24 cellular contexts compared by ENCODE assay signal in the genomic region with DNA sequence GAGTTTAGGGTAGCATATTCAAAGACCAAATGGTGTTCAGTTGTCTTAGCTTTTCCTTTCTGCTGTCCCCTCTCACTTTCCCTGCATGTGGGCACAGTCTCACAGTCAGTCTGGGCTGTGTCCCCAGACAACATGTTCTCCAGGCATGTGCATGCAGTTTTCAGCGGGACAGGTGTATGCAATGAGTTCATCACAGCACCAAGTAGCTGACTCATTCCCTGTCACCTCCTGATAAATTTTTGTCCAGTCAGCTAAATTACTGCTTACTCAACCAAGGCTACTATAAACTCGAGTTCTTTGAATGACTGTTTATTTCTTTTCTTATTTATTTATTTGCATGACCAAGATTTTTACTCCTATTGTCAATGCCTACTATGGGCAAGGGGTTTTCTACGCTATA.
DNase-seq lines count a peak whose midpoint lies in the region; ATAC-seq, FAIRE-seq and TF ChIP-seq lines count a peak whose summit lies in the region.
"Had no signal": no experiment of that assay in that cellular context is flagged by ENCODE, and none has a peak within 500 bp of the region (broad histone marks: within the 10 kb centered on the region; RNA-seq: fewer than 3 reads in every experiment).

No MANE protein-coding gene starts in this region.

- H2BK5ac ChIP-seq in IMR-90 (ENCODE audit: low read depth, low read length, poor library complexity, severe bottlenecking), result no peak overlapping the region

- TF ChIP-seq POLR2A in A549 (IDR thresholded peaks at IDR 0.05; ENCODE audit: low read length) (no peak), IMR-90 (IDR thresholded peaks at IDR 0.05; ENCODE audit: low read depth, low read length) (no peak)

- no peaks in the 10 kb centered on the region for H3K79me1 ChIP-seq in IMR-90 (ENCODE audit: low read depth in 1 of 2, low read length in 2 of 2)

- H3K36me3 Mint-ChIP-seq in activated T-helper 1 cell treated with anti-CD3 and anti-CD28 coated beads, Interleukin-12 subunit alpha, Interleukin-12 subunit beta, Interleukin-2, Interleukin-4 antibody, amounts not matched to agents 30 ng/mL and 10 ng/mL and 1 ng/mL, durations not matched to agents 14 hours and 24 hours and 36 hours (ENCODE audit: low read depth), result no peaks in the 10 kb centered on the region
- H3K36me3 Mint-ChIP-seq: CD4-positive, CD25-positive, alpha-beta regulatory T cell had no signal

- no peak overlapping the region for H3K4me3 ChIP-seq in A549
- H3K4me3 ChIP-seq in IMR-90 (ENCODE audit: insufficient read depth, low read depth, low read length), result no peak overlapping the region
- no peak overlapping the region for H3K4me3 ChIP-seq in mammary epithelial cell (replicated peaks in 1 of 3; ENCODE audit: insufficient read depth in 1 of 3, low read depth in 2 of 3, low read length in 3 of 3)
- no peak overlapping the region for H3K4me3 ChIP-seq in right cardiac atrium (ENCODE audit: low read length)
- H3K4me3 ChIP-seq: GM12878, SJSA1 had no signal

- CTCF ChIA-PET in A549 (lab: Yijun Ruan, JAX) (interaction anchor here (0.6 kb wide), 1 partner anchor 193 kb away, joined by 3 read pairs; no protein-coding TSS in a partner anchor), IMR-90 (lab: Yijun Ruan, JAX) (no interaction called here), mammary epithelial cell (lab: Charles Lee; ENCODE audit: low non-redundant PET) (no interaction called here)

- 44% methylated on average over 3 of the region's 3 CpGs for WGBS in A549 (ENCODE audit: missing lambda C conversion rate)
- 50% methylated on average over 1 of the region's 3 CpGs; no CpG with 5 or more reads in 1 of the 2 experiments for WGBS in IMR-90 (ENCODE audit: extremely low coverage in 2 of 2, insufficient read length in 1 of 2), 2 experiments
- 57% methylated on average over 3 of the region's 3 CpGs for WGBS in mammary epithelial cell (ENCODE audit: low coverage, missing lambda C conversion rate)
- 78% methylated on average over 3 of the region's 3 CpGs for WGBS in right cardiac atrium

- H3K4me2 ChIP-seq in A549 (no peak overlapping the region), IMR-90 (ENCODE audit: low read depth, low read length) (no peak overlapping the region), mammary epithelial cell (ENCODE audit: insufficient read depth, low read depth, low read length) (no peak overlapping the region)

- dilution Hi-C loops in IMR-90 (cut with HindIII; ENCODE audit: low sequenced_read_pairs, unreplicated experiment) (no loop called here), mammary epithelial cell (cut with HindIII; ENCODE audit: low sequenced_read_pairs) (no loop called here)

- H2BK20ac ChIP-seq in IMR-90 (ENCODE audit: low read depth, low read length), result no peak overlapping the region

- H3K9ac ChIP-seq in IMR-90 (ENCODE audit: low read depth, low read length), result no peak overlapping the region
- no peak overlapping the region for H3K9ac ChIP-seq in mammary epithelial cell (ENCODE audit: insufficient read depth, low read length)

- H3K79me2 ChIP-seq in mammary epithelial cell (ENCODE audit: insufficient read depth, low read length), result no peaks in the 10 kb centered on the region

- H2AFZ ChIP-seq in IMR-90 (replicated peaks; ENCODE audit: low read length, poor library complexity), result no peak overlapping the region
- no peak overlapping the region for H2AFZ ChIP-seq in mammary epithelial cell (ENCODE audit: low read depth, low read length)

- no peak for TF ChIP-seq CTCF in A549 (IDR thresholded peaks at IDR 0.05)
- no peak for TF ChIP-seq CTCF in IMR-90 (conservative IDR thresholded peaks at IDR 0.05; ENCODE audit: low read depth, low read length)
- TF ChIP-seq CTCF in mammary epithelial cell (conservative IDR thresholded peaks at IDR 0.05 in 1 of 2, IDR thresholded peaks at IDR 0.05 in 1 of 2; ENCODE audit: extremely low read depth in 1 of 2, insufficient read depth in 1 of 2, low read depth in 1 of 2, low read length in 2 of 2), result no peak

- no peaks in the 10 kb centered on the region for H3K27me3 Mint-ChIP-seq in activated T-helper 1 cell treated with anti-CD3 and anti-CD28 coated beads, Interleukin-12 subunit alpha, Interleukin-12 subunit beta, Interleukin-2, Interleukin-4 antibody, amounts not matched to agents 30 ng/mL and 10 ng/mL and 1 ng/mL, durations not matched to agents 14 hours and 24 hours and 36 hours (ENCODE audit: insufficient read depth)
- H3K27me3 Mint-ChIP-seq: CD4-positive, CD25-positive, alpha-beta regulatory T cell had no signal

- H3K4me1 Mint-ChIP-seq in activated T-helper 1 cell treated with anti-CD3 and anti-CD28 coated beads, Interleukin-12 subunit alpha, Interleukin-12 subunit beta, Interleukin-2, Interleukin-4 antibody, amounts not matched to agents 30 ng/mL and 10 ng/mL and 1 ng/mL, durations not matched to agents 14 hours and 24 hours and 36 hours (ENCODE audit: low read depth), result no peaks in the 10 kb centered on the region
- H3K4me1 Mint-ChIP-seq: CD4-positive, CD25-positive, alpha-beta regulatory T cell had no signal

- H3K9me3 Mint-ChIP-seq in activated T-helper 1 cell treated with anti-CD3 and anti-CD28 coated beads, Interleukin-12 subunit alpha, Interleukin-12 subunit beta, Interleukin-2, Interleukin-4 antibody, amounts not matched to agents 30 ng/mL and 10 ng/mL and 1 ng/mL, durations not matched to agents 14 hours and 24 hours and 36 hours, result peaks cover 3% of the 10 kb centered on the region

- POLR2A ChIA-PET in A549 (lab: Yijun Ruan, JAX) (no interaction called here), IMR-90 (lab: Charles Lee; ENCODE audit: unreplicated experiment) (no interaction called here)

- H4K91ac ChIP-seq in IMR-90 (ENCODE audit: insufficient read depth, low read depth, low read length), result no peak overlapping the region

- H3K36me3 ChIP-seq in IMR-90 (ENCODE audit: control insufficient read depth, insufficient read depth, low read length) (no peaks in the 10 kb centered on the region), mammary epithelial cell (ENCODE audit: insufficient read depth, low read length) (no peaks in the 10 kb centered on the region)
- H3K36me3 ChIP-seq: BE2C, SJSA1 had no signal

- H4K8ac ChIP-seq in IMR-90 (ENCODE audit: low read depth in 2 of 2, low read length in 2 of 2), result no peak overlapping the region

- H3K23ac ChIP-seq in IMR-90 (ENCODE audit: low read depth, low read length), result no peak overlapping the region

- FAIRE-seq in A549 (lab: Jason Lieb, UNC), result no peak
- FAIRE-seq: GM12878, HTR-8/SVneo had no signal

- no peak overlapping the region for H2AK9ac ChIP-seq in IMR-90 (replicated peaks; ENCODE audit: low read depth, low read length, poor library complexity)

- no peak for TF ChIP-seq EP300 in A549 (IDR thresholded peaks at IDR 0.05)

- H3K27ac Mint-ChIP-seq in activated T-helper 1 cell treated with anti-CD3 and anti-CD28 coated beads, Interleukin-12 subunit alpha, Interleukin-12 subunit beta, Interleukin-2, Interleukin-4 antibody, amounts not matched to agents 30 ng/mL and 10 ng/mL and 1 ng/mL, durations not matched to agents 14 hours and 24 hours and 36 hours, result no peak overlapping the region
- H3K27ac Mint-ChIP-seq: CD4-positive, CD25-positive, alpha-beta regulatory T cell had no signal

- no peak overlapping the region for H3K56ac ChIP-seq in IMR-90 (ENCODE audit: extremely low read depth, insufficient read depth, low read length)

- no peak overlapping the region for H2BK120ac ChIP-seq in IMR-90 (ENCODE audit: low read depth, low read length)

- no peaks in the 10 kb centered on the region for H3K27me3 ChIP-seq in IMR-90 (ENCODE audit: control insufficient read depth, insufficient read depth, low read length)
- no peaks in the 10 kb centered on the region for H3K27me3 ChIP-seq in mammary epithelial cell (ENCODE audit: insufficient read depth, low read length)
- no peaks in the 10 kb centered on the region for H3K27me3 ChIP-seq in right cardiac atrium (ENCODE audit: control insufficient read depth, insufficient read depth)
- H3K27me3 ChIP-seq: BE2C, SJSA1 had no signal

- in situ Hi-C loops in IMR-90 (cut with MboI; ENCODE audit: low sequenced_read_pairs), result no loop called here
- in situ Hi-C loops in mammary epithelial cell (cut with MboI; ENCODE audit: low sequenced_read_pairs in 2 of 2), result no loop called here

- no peak overlapping the region for H3K4me3 Mint-ChIP-seq in activated T-helper 1 cell treated with anti-CD3 and anti-CD28 coated beads, Interleukin-12 subunit alpha, Interleukin-12 subunit beta, Interleukin-2, Interleukin-4 antibody, amounts not matched to agents 30 ng/mL and 10 ng/mL and 1 ng/mL, durations not matched to agents 14 hours and 24 hours and 36 hours
- H3K4me3 Mint-ChIP-seq: CD4-positive, CD25-positive, alpha-beta regulatory T cell had no signal

- H4K20me1 ChIP-seq in IMR-90 (ENCODE audit: insufficient read depth, low read length) (no peaks in the 10 kb centered on the region), mammary epithelial cell (ENCODE audit: insufficient read depth, low read length) (no peaks in the 10 kb centered on the region)

- no peaks in the 10 kb centered on the region for H3K9me1 ChIP-seq in IMR-90 (ENCODE audit: insufficient read depth, low read length)

- H2AK5ac ChIP-seq in IMR-90 (ENCODE audit: low read depth, low read length), result no peak overlapping the region

- TF ChIP-seq RAD21 in A549 (conservative IDR thresholded peaks at IDR 0.05 in 1 of 2, IDR thresholded peaks at IDR 0.05 in 1 of 2), result no peak
- no peak for TF ChIP-seq RAD21 in IMR-90 (IDR thresholded peaks at IDR 0.05; ENCODE audit: low read length)

- no TSS peak for BruUV-seq in IMR-90 (replicated peaks; lab: Mats Ljungman, UMichigan)
- BruUV-seq in mammary epithelial cell (replicated peaks; lab: Mats Ljungman, UMichigan), result no TSS peak

- H3K4ac ChIP-seq in IMR-90 (ENCODE audit: low read depth, low read length), result no peak overlapping the region

- no peak overlapping the region for H3K18ac ChIP-seq in IMR-90 (ENCODE audit: low read depth, low read length)

- no peak overlapping the region for H4K5ac ChIP-seq in IMR-90 (ENCODE audit: low read depth, low read length)

- no peak for DNase-seq in A549 (ENCODE audit: low read depth in 1 of 2, low spot score in 1 of 2)
- no peak for DNase-seq in IMR-90
- peak; percentile 30 for DNase-seq in mammary epithelial cell
- DNase-seq in kidney tubule cell (ENCODE audit: low spot score), result peak; percentile 8
- no peak for DNase-seq in activated T-helper 1 cell treated with anti-CD3 and anti-CD28 coated beads, Interleukin-12 subunit alpha, Interleukin-12 subunit beta, Interleukin-2, Interleukin-4 antibody, amounts not matched to agents 30 ng/mL and 10 ng/mL and 1 ng/mL, durations not matched to agents 14 hours and 24 hours and 36 hours (ENCODE audit: low spot score)
- no peak for DNase-seq in T1000 (lab: John Stamatoyannopoulos, UW)
- DNase-seq in right cardiac atrium, result no peak
- DNase-seq: 8988T; BE2C; CD4-positive, CD25-positive, alpha-beta regulatory T cell; COR-L47; DMS153; EL; NCI-H1105; NCI-H1694; NCI-H2107; NCI-H510A treated with DMSO at 0.1 percent for 48 hours; NCI-H82 had no signal

- H2BK15ac ChIP-seq in IMR-90 (ENCODE audit: low read depth, low read length), result no peak overlapping the region

- H3K9me3 ChIP-seq in A549 (no peaks in the 10 kb centered on the region), IMR-90 (ENCODE audit: control insufficient read depth, insufficient read depth, low read length) (peaks cover 4% of the 10 kb centered on the region), mammary epithelial cell (replicated peaks; ENCODE audit: insufficient read depth, low read length) (no peaks in the 10 kb centered on the region), right cardiac atrium (ENCODE audit: control insufficient read depth, low read length) (no peaks in the 10 kb centered on the region)
- H3K9me3 ChIP-seq: BE2C, SJSA1 had no signal

- ATAC-seq in A549, result no peak
- ATAC-seq in IMR-90 (ENCODE audit: low read depth), result no peak
- no peak for ATAC-seq in right cardiac atrium
- no peak for ATAC-seq in HG02623 (IDR thresholded peaks at IDR 0.05; ENCODE audit: unreplicated experiment)
- ATAC-seq: GM12878, HCT116 had no signal

- no peak overlapping the region for H3K27ac ChIP-seq in A549
- no peak overlapping the region for H3K27ac ChIP-seq in IMR-90 (ENCODE audit: insufficient read depth, low read length)
- no peak overlapping the region for H3K27ac ChIP-seq in mammary epithelial cell (ENCODE audit: insufficient read depth, low read depth, low read length)
- H3K27ac ChIP-seq in right cardiac atrium (ENCODE audit: low read length), result no peak overlapping the region
- H3K27ac ChIP-seq: HL-60, SJSA1 had no signal

- H3K14ac ChIP-seq in IMR-90 (replicated peaks; ENCODE audit: low read depth, low read length), result no peak overlapping the region

- intact Hi-C loops in IMR-90 (cut with micrococcal nuclease) (no loop called here), mammary epithelial cell (cut with micrococcal nuclease) (no loop called here), right cardiac atrium (cut with DNase I) (no loop called here)
- intact Hi-C loops in activated T-helper 1 cell treated with anti-CD3 and anti-CD28 coated beads, Interleukin-12 subunit alpha, Interleukin-12 subunit beta, Interleukin-2, Interleukin-4 antibody, amounts not matched to agents 30 ng/mL and 10 ng/mL and 1 ng/mL, durations not matched to agents 14 hours and 24 hours and 36 hours (cut with micrococcal nuclease), result no loop called here

- H3K4me1 ChIP-seq in A549 (no peaks in the 10 kb centered on the region), IMR-90 (ENCODE audit: control insufficient read depth, insufficient read depth, low read length) (no peaks in the 10 kb centered on the region), mammary epithelial cell (ENCODE audit: insufficient read depth, low read length) (no peaks in the 10 kb centered on the region), right cardiac atrium (ENCODE audit: control insufficient read depth, insufficient read depth, low read length) (no peaks in the 10 kb centered on the region)
- H3K4me1 ChIP-seq: BE2C, SJSA1 had no signal

Comparison
In these comparisons a context has a peak if more than half of its experiments do, and no peak if none do; other contexts are left out.
1. DNase-seq: peak in mammary epithelial cell (single experiment) and kidney tubule cell (single experiment); none in A549 (0 of 2), IMR-90 (single experiment), activated T-helper 1 cell treated with anti-CD3 and anti-CD28 coated beads, Interleukin-12 subunit alpha, Interleukin-12 subunit beta, Interleukin-2, Interleukin-4 antibody, amounts not matched to agents 30 ng/mL and 10 ng/mL and 1 ng/mL, durations not matched to agents 14 hours and 24 hours and 36 hours (single experiment), T1000 (single experiment) and right cardiac atrium (0 of 3).